ENCODE assay signal across 8 cellular contexts in the genomic region with DNA sequence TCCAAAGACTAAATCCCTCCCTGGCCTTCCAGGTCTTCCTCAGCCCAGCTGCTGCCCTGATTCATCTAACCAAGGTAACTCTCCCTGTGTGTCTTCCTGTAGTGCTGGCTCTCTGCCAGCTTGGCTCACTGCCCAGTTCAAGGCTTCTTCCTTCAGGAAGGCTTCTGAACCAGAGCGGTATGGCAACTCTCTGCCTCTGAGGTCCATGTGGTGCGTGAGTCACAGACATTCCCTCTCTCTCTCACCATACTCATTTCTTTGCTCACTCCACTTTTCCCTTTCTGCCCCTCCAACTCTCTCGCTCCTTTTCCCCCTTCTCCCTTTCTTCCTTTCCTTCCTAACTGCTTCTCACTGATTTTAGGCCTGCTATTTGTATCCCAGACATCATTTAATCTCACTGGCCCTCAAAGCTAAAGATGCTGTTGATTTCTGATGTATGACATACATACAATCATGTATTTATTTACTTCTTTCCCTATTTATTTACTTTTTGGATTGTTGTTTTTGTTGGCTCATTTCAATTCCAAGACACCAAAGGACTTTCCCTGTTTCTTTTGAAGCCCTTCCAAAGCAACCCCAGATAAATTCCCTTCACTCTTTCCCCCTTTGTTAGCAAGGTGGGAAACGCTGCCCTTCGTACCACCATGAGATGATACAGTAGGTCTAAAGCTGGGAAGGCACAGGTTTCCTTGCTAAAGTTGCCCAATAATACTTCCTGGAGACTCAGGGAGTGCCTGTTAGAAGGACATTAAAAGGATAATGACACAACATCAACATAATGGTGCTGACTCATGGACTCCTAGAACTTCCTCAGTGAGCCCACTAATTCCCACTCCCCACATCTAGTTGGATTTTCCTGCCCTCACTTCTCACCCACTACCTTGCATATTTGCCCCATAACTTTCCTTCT. TPM values are rescaled to one million over a fixed set of nuclear protein-coding genes. Genes with fewer than 3 reads are reported as not detected.
DNase-seq lines count a peak whose midpoint lies in the region; ATAC-seq and TF ChIP-seq lines count a peak whose summit lies in the region.

No MANE protein-coding gene starts in this region.

- no peak overlapping the region for H2BK120ac ChIP-seq in trophoblast cell (ENCODE audit: insufficient read depth, low read length, poor library complexity)

- H2AK5ac ChIP-seq in trophoblast cell (ENCODE audit: low read length) = no peak overlapping the region

- H3K79me2 ChIP-seq in trophoblast cell (ENCODE audit: control insufficient read depth, insufficient read depth, low read length, poor library complexity) (no peaks in the 10 kb centered on the region), Karpas-422 (ENCODE audit: low read length) (no peaks in the 10 kb centered on the region)

- H3K4me3 ChIP-seq in epithelial cell of proximal tubule (ENCODE audit: low read depth, low read length) (no peak overlapping the region), trophoblast cell (ENCODE audit: low read depth, low read length) (no peak overlapping the region), Karpas-422 (ENCODE audit: low read length) (no peak overlapping the region)

- H3K36me3 ChIP-seq in trophoblast cell (ENCODE audit: control insufficient read depth in 1 of 2, insufficient read depth in 2 of 2, low read length in 2 of 2) (no peaks in the 10 kb centered on the region), Karpas-422 (ENCODE audit: insufficient read depth, low read length) (no peaks in the 10 kb centered on the region)

- in situ Hi-C loops in Caki2 (cut with HindIII; ENCODE audit: low pct_unique_long_range_greater_than_20kb, low sequenced_read_pairs) = loop anchor here (25.0 kb wide), 1 partner anchor 95 kb away; the partner anchor contains the start of gene DUSP23

- no peak overlapping the region for H3K18ac ChIP-seq in trophoblast cell (ENCODE audit: low read length)

- no peak overlapping the region for H2BK5ac ChIP-seq in trophoblast cell (ENCODE audit: low read depth, low read length, poor library complexity)

- no peaks in the 10 kb centered on the region for H3K79me1 ChIP-seq in trophoblast cell (ENCODE audit: low read length)

- H3K9ac ChIP-seq in trophoblast cell (ENCODE audit: low read length) = no peak overlapping the region
- H3K9ac ChIP-seq in Karpas-422 (ENCODE audit: low read length) = no peak overlapping the region

- H3K9me2 ChIP-seq in Karpas-422 (replicated peaks; ENCODE audit: insufficient read depth, low read length) = no peaks in the 10 kb centered on the region

- no peaks in the 10 kb centered on the region for H3K27me3 ChIP-seq in trophoblast cell (ENCODE audit: insufficient read depth, low read length)
- no peaks in the 10 kb centered on the region for H3K27me3 ChIP-seq in Karpas-422 (ENCODE audit: low read length)

- H2AFZ ChIP-seq in trophoblast cell (ENCODE audit: insufficient read depth, low read length, poor library complexity) = no peak overlapping the region
- no peak overlapping the region for H2AFZ ChIP-seq in Karpas-422 (ENCODE audit: low read length)

- H4K12ac ChIP-seq in trophoblast cell (ENCODE audit: low read depth, low read length) = no peak overlapping the region

- H3K4me2 ChIP-seq in trophoblast cell (ENCODE audit: low read length) (no peak overlapping the region), Karpas-422 (ENCODE audit: low read depth, low read length, poor library complexity, severe bottlenecking) (no peak overlapping the region)

- WGBS in trophoblast cell (ENCODE audit: extremely low coverage, insufficient coverage, insufficient read length) = no CpG with 5 or more reads among the region's 5 CpGs

- H3K4ac ChIP-seq in trophoblast cell (ENCODE audit: low read depth, low read length) = no peak overlapping the region

- DNase-seq in Caki2 (ENCODE audit: low read depth) (peak; percentile 93), M059J (ENCODE audit: low read depth) (peak; percentile 100), RPMI8226 (peak; percentile 97), epithelial cell of proximal tubule (ENCODE audit: low read depth) (peak; percentile 97), trophoblast cell (peak; percentile 96 to 97), Karpas-422 (no peak), inferior parietal cortex (ENCODE audit: extremely low spot score) (no peak)

- H3K27ac ChIP-seq in trophoblast cell (ENCODE audit: low read depth, low read length) = no peak overlapping the region
- no peak overlapping the region for H3K27ac ChIP-seq in Karpas-422 (ENCODE audit: low read length)

- no peaks in the 10 kb centered on the region for H3K9me3 ChIP-seq in trophoblast cell (ENCODE audit: insufficient read depth, low read depth, low read length)
- no peaks in the 10 kb centered on the region for H3K9me3 ChIP-seq in Karpas-422 (ENCODE audit: low read length)

- H4K8ac ChIP-seq in trophoblast cell (ENCODE audit: low read depth, low read length) = no peak overlapping the region

- H2BK12ac ChIP-seq in trophoblast cell (ENCODE audit: low read length) = no peak overlapping the region

- H4K20me1 ChIP-seq in Karpas-422 (ENCODE audit: insufficient read depth, low read depth, low read length) = no peaks in the 10 kb centered on the region

- H3K4me1 ChIP-seq in trophoblast cell (ENCODE audit: control insufficient read depth in 1 of 2, insufficient read depth in 2 of 2, low read length in 2 of 2) = no peaks in the 10 kb centered on the region
- H3K4me1 ChIP-seq in Karpas-422 (ENCODE audit: low read length) = peaks cover 4% of the 10 kb centered on the region

- no peak overlapping the region for H3K23ac ChIP-seq in trophoblast cell (ENCODE audit: low read length)

- TF ChIP-seq CTCF in epithelial cell of proximal tubule (conservative IDR thresholded peaks at IDR 0.05; ENCODE audit: low read depth, low read length) = no peak

- no peak overlapping the region for H4K91ac ChIP-seq in trophoblast cell (ENCODE audit: low read depth, low read length)

- no peak overlapping the region for H3K14ac ChIP-seq in trophoblast cell (ENCODE audit: low read length)

- ATAC-seq in HG03025 (IDR thresholded peaks at IDR 0.05; ENCODE audit: low FRiP score, unreplicated experiment) = no peak

RNA-seq across cellular contexts. Expression of gene CFAP45, which starts 17.8 kb away (rescaled TPM):
- total RNA-seq in Caki2 (2014; rRNA removed; shearing (Covaris generic); ENCODE audit: low replicate concordance) = not detected in 2 replicates
- 0.20 and 1.0 TPM in 2 replicates for total RNA-seq in M059J (2014; rRNA removed; shearing (Covaris generic))
- total RNA-seq in epithelial cell of proximal tubule = 0.46 and 0.65 TPM in 2 replicates
- polyA plus RNA-seq in trophoblast cell (2013) = 2.0 and 2.1 TPM in 2 replicates
- total RNA-seq in Karpas-422 (2014; rRNA removed; shearing (Covaris generic); ENCODE audit: low replicate concordance) = 1.2 TPM in 1 of 2 replicates, not detected in the other

RNA-seq across cellular contexts. Expression of gene VSIG8, which starts 19.7 kb away (rescaled TPM):
- total RNA-seq in Caki2 (2014; rRNA removed; shearing (Covaris generic); ENCODE audit: low replicate concordance) = 0.57 TPM in 1 of 2 replicates, not detected in the other
- total RNA-seq in M059J (2014; rRNA removed; shearing (Covaris generic)) = not detected in 2 replicates
- not detected in 2 replicates for total RNA-seq in epithelial cell of proximal tubule
- polyA plus RNA-seq in trophoblast cell (2013) = 0.03 TPM in 2 replicates
- not detected in 2 replicates for total RNA-seq in Karpas-422 (2014; rRNA removed; shearing (Covaris generic); ENCODE audit: low replicate concordance)

RNA-seq across cellular contexts. Expression of gene TAGLN2, which starts 43.1 kb away (rescaled TPM):
- total RNA-seq in Caki2 (2014; rRNA removed; shearing (Covaris generic); ENCODE audit: low replicate concordance) = 669 and 758 TPM in 2 replicates
- 491 and 526 TPM in 2 replicates for total RNA-seq in M059J (2014; rRNA removed; shearing (Covaris generic))
- total RNA-seq in epithelial cell of proximal tubule = 584 and 1,256 TPM in 2 replicates
- polyA plus RNA-seq in trophoblast cell (2013) = 498 and 501 TPM in 2 replicates
- total RNA-seq in Karpas-422 (2014; rRNA removed; shearing (Covaris generic); ENCODE audit: low replicate concordance) = 141 and 188 TPM in 2 replicates

RNA-seq across cellular contexts. Expression of gene SLAMF8, which starts 55.5 kb away (rescaled TPM):
- total RNA-seq in Caki2 (2014; rRNA removed; shearing (Covaris generic); ENCODE audit: low replicate concordance) = not detected in 2 replicates
- total RNA-seq in M059J (2014; rRNA removed; shearing (Covaris generic)) = 0.05 and 0.25 TPM in 2 replicates
- not detected in 2 replicates for total RNA-seq in epithelial cell of proximal tubule
- polyA plus RNA-seq in trophoblast cell (2013) = 0.42 and 0.51 TPM in 2 replicates
- total RNA-seq in Karpas-422 (2014; rRNA removed; shearing (Covaris generic); ENCODE audit: low replicate concordance) = not detected in 2 replicates

Comparison
In these comparisons a context has a peak if more than half of its experiments do, and no peak if none do; other contexts are left out.
1. DNase-seq: peak in Caki2 (single experiment), M059J (single experiment), RPMI8226 (single experiment), epithelial cell of proximal tubule (single experiment) and trophoblast cell (2 of 2); none in Karpas-422 (single experiment) and inferior parietal cortex (single experiment).